In genomic region chr1:173420330-173420806, GRCh38 we compare ENCODE assay signal across 8 cellular contexts. TPM values are rescaled to one million over a fixed set of nuclear protein-coding genes. Genes with fewer than 3 reads are reported as not detected.
A peak's percentile ranks its signal among the peaks of the same experiment; 100 is the strongest.
DNase-seq lines count a peak whose midpoint lies in the region; ATAC-seq lines count a peak whose summit lies in the region.

No MANE protein-coding gene starts in this region.

- WGBS in mesenchymal stem cell, result 6% methylated on average over 5 of the region's 7 CpGs

- H3K4me2 ChIP-seq in mesenchymal stem cell (ENCODE audit: low read length, poor library complexity, severe bottlenecking), result no peak overlapping the region

- no peak overlapping the region for H3K14ac ChIP-seq in mesenchymal stem cell (ENCODE audit: low read length in 2 of 2)

- peak; percentile 37 for ATAC-seq in HG03175 (IDR thresholded peaks at IDR 0.05; ENCODE audit: unreplicated experiment)
- ATAC-seq in GM18907 (IDR thresholded peaks at IDR 0.05; ENCODE audit: unreplicated experiment), result no peak

- peaks cover 5 to 7% of the 10 kb centered on the region in 2 experiments for H3K36me3 ChIP-seq in mesenchymal stem cell (ENCODE audit: control insufficient read depth in 1 of 2, insufficient read depth in 2 of 2, low read depth in 1 of 2, low read length in 2 of 2)

- H2BK120ac ChIP-seq in mesenchymal stem cell (ENCODE audit: low read depth, low read length), result no peak overlapping the region

- no peak overlapping the region for H3K27ac ChIP-seq in mesenchymal stem cell (ENCODE audit: low read length, poor library complexity, severe bottlenecking)

- no peak overlapping the region for H3K23ac ChIP-seq in mesenchymal stem cell (ENCODE audit: low read length in 2 of 2)

- H4K8ac ChIP-seq in mesenchymal stem cell (ENCODE audit: low read length), result no peak overlapping the region

- no peak overlapping the region for H3K18ac ChIP-seq in mesenchymal stem cell (ENCODE audit: low read depth in 1 of 2, low read length in 2 of 2)

- H4K91ac ChIP-seq in mesenchymal stem cell (ENCODE audit: low read length), result no peak overlapping the region

- H3K27me3 ChIP-seq in mesenchymal stem cell (ENCODE audit: control insufficient read depth in 1 of 2, insufficient read depth in 1 of 2, low read length in 2 of 2), result no peaks in the 10 kb centered on the region

- H3K9me3 ChIP-seq in mesenchymal stem cell (ENCODE audit: control insufficient read depth, low read length), result no peaks in the 10 kb centered on the region

- peaks cover 1% of the 10 kb centered on the region for H3K4me1 ChIP-seq in mesenchymal stem cell (ENCODE audit: control insufficient read depth, insufficient read depth, low read depth, low read length)

- no peak overlapping the region for H2BK15ac ChIP-seq in mesenchymal stem cell (ENCODE audit: low read depth, poor library complexity, severe bottlenecking)

- no peak overlapping the region for H2BK12ac ChIP-seq in mesenchymal stem cell (ENCODE audit: low read length in 2 of 2)

- DNase-seq in CMK (ENCODE audit: low read depth), result peak; percentile 80
- peak; percentile 25 for DNase-seq in NCI-H524 treated with DMSO at 0.1 percent for 48 hours (lab: John Stamatoyannopoulos, UW)
- DNase-seq in activated CD4-positive, alpha-beta T cell treated with anti-CD3 and anti-CD28 coated beads for 24 hours (ENCODE audit: low read depth in 2 of 2), result peak; percentile 39 to 54
- peak; percentile 47 for DNase-seq in effector CD4-positive, alpha-beta T cell
- peak; percentile 88 for DNase-seq in mesenchymal stem cell
- peak; percentile 5 to 75 (median 31) for DNase-seq in stimulated activated naive CD4-positive, alpha-beta T cell (lab: John Stamatoyannopoulos, UW)

- no peak overlapping the region for H3K4ac ChIP-seq in mesenchymal stem cell (ENCODE audit: low read depth in 1 of 2, low read length in 2 of 2)

- peaks cover 2% of the 10 kb centered on the region for H3K79me1 ChIP-seq in mesenchymal stem cell (replicated peaks; ENCODE audit: low read length, poor library complexity, severe bottlenecking)

- H3K4me3 ChIP-seq in mesenchymal stem cell (ENCODE audit: insufficient read depth in 1 of 2, low read depth in 1 of 2, low read length in 2 of 2), result no peak overlapping the region

- peak overlapping the region; percentile 57 for H3K9ac ChIP-seq in mesenchymal stem cell (ENCODE audit: low read length)

- no peak overlapping the region for H2AK5ac ChIP-seq in mesenchymal stem cell (ENCODE audit: low read length, severe bottlenecking)

- no peak overlapping the region for H2AFZ ChIP-seq in mesenchymal stem cell (ENCODE audit: low read depth, low read length)

- no peak overlapping the region for H2BK5ac ChIP-seq in mesenchymal stem cell (ENCODE audit: low read depth, low read length, poor library complexity, severe bottlenecking)

RNA-seq across cellular contexts. Expression of gene PRDX6, which starts 56.8 kb away (rescaled TPM):
- 474 TPM for polyA plus RNA-seq in mesenchymal stem cell (2013, experiment 1 of 2)
- polyA plus RNA-seq in mesenchymal stem cell (2013, experiment 2 of 2), result 494 TPM

Comparison
In these comparisons a context has a peak if more than half of its experiments do, and no peak if none do; other contexts are left out.
1. DNase-seq: peak in every context shown above with its lines; median percentile 88 in mesenchymal stem cell; 80 in CMK; 47 in effector CD4-positive, alpha-beta T cell; 46 in activated CD4-positive, alpha-beta T cell treated with anti-CD3 and anti-CD28 coated beads for 24 hours; 31 in stimulated activated naive CD4-positive, alpha-beta T cell; 25 in NCI-H524 treated with DMSO at 0.1 percent for 48 hours.